27 cellular contexts compared by ENCODE assay signal in the genomic region with DNA sequence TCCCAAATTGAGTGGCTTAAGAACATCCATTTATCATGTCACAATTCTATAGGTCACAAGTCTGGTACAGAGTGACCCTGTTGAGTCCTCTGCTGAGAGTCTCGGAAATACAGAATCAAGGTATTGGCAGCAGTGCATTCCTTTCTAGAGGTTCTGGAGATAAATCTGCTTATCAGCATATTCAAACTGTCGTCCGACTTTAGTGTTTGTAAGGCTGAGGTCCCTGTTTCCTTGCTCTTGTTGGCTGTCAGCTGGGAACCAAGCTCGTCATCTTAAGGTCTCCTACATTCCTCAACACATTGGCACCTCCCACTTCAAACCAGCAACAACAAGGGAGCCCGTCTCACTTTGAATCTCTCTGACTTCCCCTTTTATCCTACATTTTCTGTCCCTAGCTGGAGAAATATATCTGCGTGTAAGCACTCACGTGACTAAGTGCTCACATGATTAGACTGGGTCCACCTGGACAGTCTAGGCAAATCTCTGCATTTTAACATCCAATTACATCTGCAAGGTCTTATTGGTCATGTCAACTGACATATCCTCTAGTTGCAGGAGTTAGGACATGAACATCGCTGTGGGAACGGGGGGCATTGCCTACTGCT.
"Had no signal": no experiment of that assay in that cellular context is flagged by ENCODE, and none has a peak within 500 bp of the region (broad histone marks: within the 10 kb centered on the region; RNA-seq: fewer than 3 reads in every experiment).

No MANE protein-coding gene starts in this region.

- H3K27ac Mint-ChIP-seq: activated B cell treated with CpG ODN at 0.5 μM for 24 hours; activated CD4-positive, alpha-beta T cell treated with anti-CD3 and anti-CD28 coated beads for 36 hours; activated CD8-positive, alpha-beta memory T cell treated with anti-CD3 and anti-CD28 coated beads, Interleukin-2, amount 10 ng/mL, durations not matched to agents 7 days and 5 days; activated CD8-positive, alpha-beta T cell treated with anti-CD3 and anti-CD28 coated beads, Interleukin-2, amount 10 ng/mL, durations not matched to agents 7 days and 5 days; activated naive CD4-positive, alpha-beta T cell treated with anti-CD3 and anti-CD28 coated beads, Interleukin-2, amount 50 U/mL, for 72 hours; activated T-cell treated with anti-CD3 and anti-CD28 coated beads, Interleukin-2, amount 50 U/mL, for 72 hours; natural killer cell treated with Interleukin-12 subunit alpha and Interleukin-12 subunit beta and Interleukin-15 and Interleukin-18, amount 100 ng/mL, for 72 hours; stimulated activated memory B cell treated with anti-CD40 and anti-IgM and Interleukin-4, amounts not matched to agents 10 μg/mL and 1 μg/mL and 100 μg/mL, for 72 hours; T-helper 17 cell had no signal

- DNase-seq: activated B cell treated with CpG ODN at 0.5 μM for 24 hours; activated CD4-positive, alpha-beta T cell treated with anti-CD3 and anti-CD28 coated beads for 36 hours; activated CD8-positive, alpha-beta memory T cell treated with anti-CD3 and anti-CD28 coated beads, Interleukin-2, amount 10 ng/mL, durations not matched to agents 7 days and 5 days; activated CD8-positive, alpha-beta T cell treated with anti-CD3 and anti-CD28 coated beads, Interleukin-2, amount 10 ng/mL, durations not matched to agents 7 days and 5 days; activated naive CD4-positive, alpha-beta T cell; activated T-cell treated with anti-CD3 and anti-CD28 coated beads, Interleukin-2, amount 50 U/mL, for 72 hours; dermis blood vessel endothelial cell; effector CD4-positive, alpha-beta T cell; foreskin keratinocyte; heart left ventricle; kidney glomerular epithelial cell; lower lobe of right lung; mucosa of descending colon; nucleus accumbens; pancreas; psoas muscle; stimulated activated CD4-positive, alpha-beta T cell treated with anti-CD3 and anti-CD28 coated beads, Interleukin-1b, Interleukin-23, amount 100 ng/mL, for 48 hours; stimulated activated CD4-positive, alpha-beta T cell treated with anti-CD3 and anti-CD28 coated beads, Interleukin-4, amount 100 ng/mL, for 4 hours; stimulated activated CD8-positive, alpha-beta memory T cell treated with anti-CD3 and anti-CD28 coated beads, Interleukin-4, amount 100 ng/mL, for 48 hours; stomach; T-helper 17 cell; T1000; tibial artery; upper lobe of right lung had no signal

- H3K9me3 Mint-ChIP-seq: activated B cell treated with CpG ODN at 0.5 μM for 24 hours; natural killer cell treated with Interleukin-12 subunit alpha and Interleukin-12 subunit beta and Interleukin-15 and Interleukin-18, amount 100 ng/mL, for 72 hours had no signal

- H3K36me3 Mint-ChIP-seq: activated CD8-positive, alpha-beta memory T cell treated with anti-CD3 and anti-CD28 coated beads, Interleukin-2, amount 10 ng/mL, durations not matched to agents 7 days and 5 days; activated naive CD4-positive, alpha-beta T cell treated with anti-CD3 and anti-CD28 coated beads, Interleukin-2, amount 50 U/mL, for 72 hours; natural killer cell treated with Interleukin-12 subunit alpha and Interleukin-12 subunit beta and Interleukin-15 and Interleukin-18, amount 100 ng/mL, for 72 hours; stimulated activated memory B cell treated with anti-CD40 and anti-IgM and Interleukin-4, amounts not matched to agents 10 μg/mL and 1 μg/mL and 100 μg/mL, for 72 hours had no signal

- H3K4me1 Mint-ChIP-seq: activated B cell treated with CpG ODN at 0.5 μM for 24 hours; activated CD4-positive, alpha-beta T cell treated with anti-CD3 and anti-CD28 coated beads for 36 hours; activated CD8-positive, alpha-beta memory T cell treated with anti-CD3 and anti-CD28 coated beads, Interleukin-2, amount 10 ng/mL, durations not matched to agents 7 days and 5 days; stimulated activated memory B cell treated with anti-CD40 and anti-IgM and Interleukin-4, amounts not matched to agents 10 μg/mL and 1 μg/mL and 100 μg/mL, for 72 hours; T-helper 17 cell had no signal

- H3K4me3 Mint-ChIP-seq: activated B cell treated with CpG ODN at 0.5 μM for 24 hours; activated CD4-positive, alpha-beta T cell treated with anti-CD3 and anti-CD28 coated beads for 36 hours; activated CD8-positive, alpha-beta memory T cell treated with anti-CD3 and anti-CD28 coated beads, Interleukin-2, amount 10 ng/mL, durations not matched to agents 7 days and 5 days; activated CD8-positive, alpha-beta T cell treated with anti-CD3 and anti-CD28 coated beads, Interleukin-2, amount 10 ng/mL, durations not matched to agents 7 days and 5 days; activated T-cell treated with anti-CD3 and anti-CD28 coated beads, Interleukin-2, amount 50 U/mL, for 72 hours; natural killer cell treated with Interleukin-12 subunit alpha and Interleukin-12 subunit beta and Interleukin-15 and Interleukin-18, amount 100 ng/mL, for 72 hours; stimulated activated memory B cell treated with anti-CD40 and anti-IgM and Interleukin-4, amounts not matched to agents 10 μg/mL and 1 μg/mL and 100 μg/mL, for 72 hours; T-helper 17 cell had no signal

- H3K27me3 Mint-ChIP-seq: activated B cell treated with CpG ODN at 0.5 μM for 24 hours; activated CD4-positive, alpha-beta T cell treated with anti-CD3 and anti-CD28 coated beads for 36 hours; activated CD8-positive, alpha-beta memory T cell treated with anti-CD3 and anti-CD28 coated beads, Interleukin-2, amount 10 ng/mL, durations not matched to agents 7 days and 5 days; stimulated activated memory B cell treated with anti-CD40 and anti-IgM and Interleukin-4, amounts not matched to agents 10 μg/mL and 1 μg/mL and 100 μg/mL, for 72 hours; T-helper 17 cell had no signal
